ENCODE assay signal across 1 cellular context in genomic region chr22:41397143-41397811, GRCh38.
TF ChIP-seq lines count a peak whose summit lies in the region.

No MANE protein-coding gene starts in this region.

TF ChIP-seq in HepG2, 621 proteins besides CTCF, POLR2A, EP300 and RAD21 (continued from another document and continues in another):
- TF ChIP-seq, protein P1, sequence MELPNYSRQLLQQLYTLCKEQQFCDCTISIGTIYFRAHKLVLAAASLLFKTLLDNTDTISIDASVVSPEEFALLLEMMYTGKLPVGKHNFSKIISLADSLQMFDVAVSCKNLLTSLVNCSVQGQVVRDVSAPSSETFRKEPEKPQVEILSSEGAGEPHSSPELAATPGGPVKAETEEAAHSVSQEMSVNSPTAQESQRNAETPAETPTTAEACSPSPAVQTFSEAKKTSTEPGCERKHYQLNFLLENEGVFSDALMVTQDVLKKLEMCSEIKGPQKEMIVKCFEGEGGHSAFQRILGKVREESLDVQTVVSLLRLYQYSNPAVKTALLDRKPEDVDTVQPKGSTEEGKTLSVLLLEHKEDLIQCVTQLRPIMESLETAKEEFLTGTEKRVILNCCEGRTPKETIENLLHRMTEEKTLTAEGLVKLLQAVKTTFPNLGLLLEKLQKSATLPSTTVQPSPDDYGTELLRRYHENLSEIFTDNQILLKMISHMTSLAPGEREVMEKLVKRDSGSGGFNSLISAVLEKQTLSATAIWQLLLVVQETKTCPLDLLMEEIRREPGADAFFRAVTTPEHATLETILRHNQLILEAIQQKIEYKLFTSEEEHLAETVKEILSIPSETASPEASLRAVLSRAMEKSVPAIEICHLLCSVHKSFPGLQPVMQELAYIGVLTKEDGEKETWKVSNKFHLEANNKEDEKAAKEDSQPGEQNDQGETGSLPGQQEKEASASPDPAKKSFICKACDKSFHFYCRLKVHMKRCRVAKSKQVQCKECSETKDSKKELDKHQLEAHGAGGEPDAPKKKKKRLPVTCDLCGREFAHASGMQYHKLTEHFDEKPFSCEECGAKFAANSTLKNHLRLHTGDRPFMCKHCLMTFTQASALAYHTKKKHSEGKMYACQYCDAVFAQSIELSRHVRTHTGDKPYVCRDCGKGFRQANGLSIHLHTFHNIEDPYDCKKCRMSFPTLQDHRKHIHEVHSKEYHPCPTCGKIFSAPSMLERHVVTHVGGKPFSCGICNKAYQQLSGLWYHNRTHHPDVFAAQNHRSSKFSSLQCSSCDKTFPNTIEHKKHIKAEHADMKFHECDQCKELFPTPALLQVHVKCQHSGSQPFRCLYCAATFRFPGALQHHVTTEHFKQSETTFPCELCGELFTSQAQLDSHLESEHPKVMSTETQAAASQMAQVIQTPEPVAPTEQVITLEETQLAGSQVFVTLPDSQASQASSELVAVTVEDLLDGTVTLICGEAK (IDR thresholded peaks at IDR 0.05), result no peak
- TF ChIP-seq, protein P1 (CRISPR knock-in tag; IDR thresholded peaks at IDR 0.05), result peak; percentile 37; the same call in 1 of the 2 replicates
- TF ChIP-seq IKZF5 (CRISPR knock-in tag; IDR thresholded peaks at IDR 0.05), result peak; percentile 37; the same call in 1 of the 2 replicates
- peak; percentile 60 for TF ChIP-seq THAP11 (CRISPR knock-in tag; IDR thresholded peaks at IDR 0.05)
- TF ChIP-seq, protein P2, sequence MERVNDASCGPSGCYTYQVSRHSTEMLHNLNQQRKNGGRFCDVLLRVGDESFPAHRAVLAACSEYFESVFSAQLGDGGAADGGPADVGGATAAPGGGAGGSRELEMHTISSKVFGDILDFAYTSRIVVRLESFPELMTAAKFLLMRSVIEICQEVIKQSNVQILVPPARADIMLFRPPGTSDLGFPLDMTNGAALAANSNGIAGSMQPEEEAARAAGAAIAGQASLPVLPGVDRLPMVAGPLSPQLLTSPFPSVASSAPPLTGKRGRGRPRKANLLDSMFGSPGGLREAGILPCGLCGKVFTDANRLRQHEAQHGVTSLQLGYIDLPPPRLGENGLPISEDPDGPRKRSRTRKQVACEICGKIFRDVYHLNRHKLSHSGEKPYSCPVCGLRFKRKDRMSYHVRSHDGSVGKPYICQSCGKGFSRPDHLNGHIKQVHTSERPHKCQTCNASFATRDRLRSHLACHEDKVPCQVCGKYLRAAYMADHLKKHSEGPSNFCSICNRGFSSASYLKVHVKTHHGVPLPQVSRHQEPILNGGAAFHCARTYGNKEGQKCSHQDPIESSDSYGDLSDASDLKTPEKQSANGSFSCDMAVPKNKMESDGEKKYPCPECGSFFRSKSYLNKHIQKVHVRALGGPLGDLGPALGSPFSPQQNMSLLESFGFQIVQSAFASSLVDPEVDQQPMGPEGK (CRISPR knock-in tag; IDR thresholded peaks at IDR 0.05), result peak; percentile 78
- 0 out of 2 replicates have a peak, but pooled peaks have one; percentile 56 for TF ChIP-seq DNMT1 (CRISPR knock-in tag; IDR thresholded peaks at IDR 0.05)
- TF ChIP-seq ZFP91 (CRISPR knock-in tag; IDR thresholded peaks at IDR 0.05; ENCODE audit: borderline replicate concordance), result peak; percentile 59; the same call in 1 of the 2 replicates
- TF ChIP-seq ZBTB21 (CRISPR knock-in tag; IDR thresholded peaks at IDR 0.05), result no peak
- 0 out of 2 replicates have a peak, but pooled peaks have one; percentile 55 for TF ChIP-seq ATF7-NPFF (CRISPR knock-in tag; IDR thresholded peaks at IDR 0.05; ENCODE audit: low read depth)
- TF ChIP-seq, protein P3, sequence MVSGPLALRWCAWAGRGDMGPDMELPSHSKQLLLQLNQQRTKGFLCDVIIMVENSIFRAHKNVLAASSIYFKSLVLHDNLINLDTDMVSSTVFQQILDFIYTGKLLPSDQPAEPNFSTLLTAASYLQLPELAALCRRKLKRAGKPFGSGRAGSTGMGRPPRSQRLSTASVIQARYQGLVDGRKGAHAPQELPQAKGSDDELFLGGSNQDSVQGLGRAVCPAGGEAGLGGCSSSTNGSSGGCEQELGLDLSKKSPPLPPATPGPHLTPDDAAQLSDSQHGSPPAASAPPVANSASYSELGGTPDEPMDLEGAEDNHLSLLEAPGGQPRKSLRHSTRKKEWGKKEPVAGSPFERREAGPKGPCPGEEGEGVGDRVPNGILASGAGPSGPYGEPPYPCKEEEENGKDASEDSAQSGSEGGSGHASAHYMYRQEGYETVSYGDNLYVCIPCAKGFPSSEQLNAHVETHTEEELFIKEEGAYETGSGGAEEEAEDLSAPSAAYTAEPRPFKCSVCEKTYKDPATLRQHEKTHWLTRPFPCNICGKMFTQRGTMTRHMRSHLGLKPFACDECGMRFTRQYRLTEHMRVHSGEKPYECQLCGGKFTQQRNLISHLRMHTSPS (CRISPR knock-in tag; IDR thresholded peaks at IDR 0.05; ENCODE audit: low read depth), result no peak
- TF ChIP-seq, protein P4, sequence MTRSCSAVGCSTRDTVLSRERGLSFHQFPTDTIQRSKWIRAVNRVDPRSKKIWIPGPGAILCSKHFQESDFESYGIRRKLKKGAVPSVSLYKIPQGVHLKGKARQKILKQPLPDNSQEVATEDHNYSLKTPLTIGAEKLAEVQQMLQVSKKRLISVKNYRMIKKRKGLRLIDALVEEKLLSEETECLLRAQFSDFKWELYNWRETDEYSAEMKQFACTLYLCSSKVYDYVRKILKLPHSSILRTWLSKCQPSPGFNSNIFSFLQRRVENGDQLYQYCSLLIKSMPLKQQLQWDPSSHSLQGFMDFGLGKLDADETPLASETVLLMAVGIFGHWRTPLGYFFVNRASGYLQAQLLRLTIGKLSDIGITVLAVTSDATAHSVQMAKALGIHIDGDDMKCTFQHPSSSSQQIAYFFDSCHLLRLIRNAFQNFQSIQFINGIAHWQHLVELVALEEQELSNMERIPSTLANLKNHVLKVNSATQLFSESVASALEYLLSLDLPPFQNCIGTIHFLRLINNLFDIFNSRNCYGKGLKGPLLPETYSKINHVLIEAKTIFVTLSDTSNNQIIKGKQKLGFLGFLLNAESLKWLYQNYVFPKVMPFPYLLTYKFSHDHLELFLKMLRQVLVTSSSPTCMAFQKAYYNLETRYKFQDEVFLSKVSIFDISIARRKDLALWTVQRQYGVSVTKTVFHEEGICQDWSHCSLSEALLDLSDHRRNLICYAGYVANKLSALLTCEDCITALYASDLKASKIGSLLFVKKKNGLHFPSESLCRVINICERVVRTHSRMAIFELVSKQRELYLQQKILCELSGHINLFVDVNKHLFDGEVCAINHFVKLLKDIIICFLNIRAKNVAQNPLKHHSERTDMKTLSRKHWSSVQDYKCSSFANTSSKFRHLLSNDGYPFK (CRISPR knock-in tag; IDR thresholded peaks at IDR 0.05; ENCODE audit: borderline replicate concordance), result peak; percentile 54; the same call in 1 of the 2 replicates
- no peak for TF ChIP-seq TSC22D2 (CRISPR knock-in tag; IDR thresholded peaks at IDR 0.05; ENCODE audit: borderline replicate concordance)
- TF ChIP-seq, protein P5, sequence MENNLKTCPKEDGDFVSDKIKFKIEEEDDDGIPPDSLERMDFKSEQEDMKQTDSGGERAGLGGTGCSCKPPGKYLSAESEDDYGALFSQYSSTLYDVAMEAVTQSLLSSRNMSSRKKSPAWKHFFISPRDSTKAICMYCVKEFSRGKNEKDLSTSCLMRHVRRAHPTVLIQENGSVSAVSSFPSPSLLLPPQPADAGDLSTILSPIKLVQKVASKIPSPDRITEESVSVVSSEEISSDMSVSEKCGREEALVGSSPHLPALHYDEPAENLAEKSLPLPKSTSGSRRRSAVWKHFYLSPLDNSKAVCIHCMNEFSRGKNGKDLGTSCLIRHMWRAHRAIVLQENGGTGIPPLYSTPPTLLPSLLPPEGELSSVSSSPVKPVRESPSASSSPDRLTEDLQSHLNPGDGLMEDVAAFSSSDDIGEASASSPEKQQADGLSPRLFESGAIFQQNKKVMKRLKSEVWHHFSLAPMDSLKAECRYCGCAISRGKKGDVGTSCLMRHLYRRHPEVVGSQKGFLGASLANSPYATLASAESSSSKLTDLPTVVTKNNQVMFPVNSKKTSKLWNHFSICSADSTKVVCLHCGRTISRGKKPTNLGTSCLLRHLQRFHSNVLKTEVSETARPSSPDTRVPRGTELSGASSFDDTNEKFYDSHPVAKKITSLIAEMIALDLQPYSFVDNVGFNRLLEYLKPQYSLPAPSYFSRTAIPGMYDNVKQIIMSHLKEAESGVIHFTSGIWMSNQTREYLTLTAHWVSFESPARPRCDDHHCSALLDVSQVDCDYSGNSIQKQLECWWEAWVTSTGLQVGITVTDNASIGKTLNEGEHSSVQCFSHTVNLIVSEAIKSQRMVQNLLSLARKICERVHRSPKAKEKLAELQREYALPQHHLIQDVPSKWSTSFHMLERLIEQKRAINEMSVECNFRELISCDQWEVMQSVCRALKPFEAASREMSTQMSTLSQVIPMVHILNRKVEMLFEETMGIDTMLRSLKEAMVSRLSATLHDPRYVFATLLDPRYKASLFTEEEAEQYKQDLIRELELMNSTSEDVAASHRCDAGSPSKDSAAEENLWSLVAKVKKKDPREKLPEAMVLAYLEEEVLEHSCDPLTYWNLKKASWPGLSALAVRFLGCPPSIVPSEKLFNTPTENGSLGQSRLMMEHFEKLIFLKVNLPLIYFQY (CRISPR knock-in tag; IDR thresholded peaks at IDR 0.05; ENCODE audit: borderline replicate concordance), result peak; percentile 39; the same call in 1 of the 2 replicates
- no peak for TF ChIP-seq ZFP1 (CRISPR knock-in tag; IDR thresholded peaks at IDR 0.05)
- TF ChIP-seq ZFP41 (CRISPR knock-in tag; IDR thresholded peaks at IDR 0.05; ENCODE audit: borderline replicate concordance), result peak; percentile 83; the same call in 1 of the 2 replicates
- 0 out of 2 replicates have a peak, but pooled peaks have one; percentile 21 for TF ChIP-seq MEIS1 (CRISPR knock-in tag; IDR thresholded peaks at IDR 0.05; ENCODE audit: borderline replicate concordance)
- TF ChIP-seq ZFX (CRISPR knock-in tag; IDR thresholded peaks at IDR 0.05; ENCODE audit: low read depth), result peak; percentile 73
- TF ChIP-seq GABPA (IDR thresholded peaks at IDR 0.05; ENCODE audit: low read depth, low read length), result no peak
- 0 out of 2 replicates have a peak, but pooled peaks have one; percentile 12 for TF ChIP-seq GABPA (CRISPR knock-in tag; IDR thresholded peaks at IDR 0.05; ENCODE audit: low read depth)
- TF ChIP-seq, protein P6, sequence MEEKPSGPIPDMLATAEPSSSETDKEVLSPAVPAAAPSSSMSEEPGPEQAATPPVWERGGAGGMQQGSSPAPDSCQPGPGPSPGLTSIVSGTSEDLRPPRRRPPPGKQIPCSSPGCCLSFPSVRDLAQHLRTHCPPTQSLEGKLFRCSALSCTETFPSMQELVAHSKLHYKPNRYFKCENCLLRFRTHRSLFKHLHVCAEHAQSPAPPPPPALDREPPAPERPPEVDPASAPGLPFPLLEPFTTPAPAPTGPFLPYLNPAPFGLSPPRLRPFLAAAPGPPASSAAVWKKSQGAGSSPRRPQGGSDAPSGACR (CRISPR knock-in tag; IDR thresholded peaks at IDR 0.05), result 0 out of 2 replicates have a peak, but pooled peaks have one; percentile 37
